In the genomic region with DNA sequence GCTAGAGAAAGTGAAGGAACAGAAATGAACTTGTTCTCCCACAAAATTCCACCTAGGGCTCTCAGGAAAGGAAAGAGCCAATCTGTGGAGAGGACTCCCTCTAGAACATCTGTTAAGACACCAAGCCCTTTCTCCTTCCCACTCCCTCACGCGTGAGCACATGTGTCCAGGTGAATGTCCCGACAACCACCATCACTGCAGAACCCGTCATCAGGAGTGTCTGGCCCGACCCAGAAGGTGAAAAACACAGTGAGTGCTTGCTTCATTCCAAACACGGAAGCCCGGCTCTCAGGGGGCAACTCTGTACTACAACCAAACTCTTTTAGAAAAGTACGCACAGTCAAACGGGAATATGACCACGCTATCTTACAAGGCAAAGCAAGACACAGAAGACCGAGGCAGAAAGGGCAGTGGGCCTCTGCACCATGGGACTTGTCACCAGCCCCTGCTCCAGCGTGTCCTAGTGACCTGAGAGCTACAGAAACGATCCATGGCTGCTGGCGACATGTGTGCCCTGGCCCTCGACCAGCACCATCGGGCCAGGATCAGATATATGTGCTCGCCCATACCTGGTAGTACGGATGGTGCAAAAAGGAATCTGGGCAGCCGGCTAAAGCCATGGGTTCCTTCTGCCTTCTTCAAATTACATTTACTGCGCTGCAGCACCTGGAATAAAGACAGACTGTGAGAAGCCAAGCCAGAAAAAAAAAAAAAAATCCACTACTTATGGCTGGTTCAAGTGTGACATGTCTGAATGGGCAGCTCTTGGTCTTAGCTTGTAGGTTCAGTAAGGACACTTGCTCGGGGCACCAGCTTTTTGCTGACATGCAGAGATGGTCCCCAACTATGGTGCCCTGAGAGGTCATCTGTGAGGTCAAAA, we compare ENCODE assay signal across 17 cellular contexts.
"Had no signal": no experiment of that assay in that cellular context is flagged by ENCODE, and none has a peak within 500 bp of the region (broad histone marks: within the 10 kb centered on the region; RNA-seq: fewer than 3 reads in every experiment).

No MANE protein-coding gene starts in this region.

- H3K9me3 Mint-ChIP-seq: activated naive CD8-positive, alpha-beta T cell treated with anti-CD3 and anti-CD28 coated beads for 36 hours; activated T-helper 1 cell treated with anti-CD3 and anti-CD28 coated beads, Interleukin-12 subunit alpha, Interleukin-12 subunit beta, Interleukin-2, Interleukin-4 antibody, amounts not matched to agents 30 ng/mL and 10 ng/mL and 1 ng/mL, durations not matched to agents 14 hours and 24 hours and 36 hours had no signal

- H3K27me3 Mint-ChIP-seq: activated naive CD8-positive, alpha-beta T cell treated with anti-CD3 and anti-CD28 coated beads for 36 hours had no signal

- H3K9me3 ChIP-seq: ovary, testis, upper lobe of left lung had no signal

- H3K36me3 Mint-ChIP-seq: activated naive CD8-positive, alpha-beta T cell treated with anti-CD3 and anti-CD28 coated beads for 36 hours had no signal

- H3K27ac Mint-ChIP-seq: activated T-helper 1 cell treated with anti-CD3 and anti-CD28 coated beads, Interleukin-12 subunit alpha, Interleukin-12 subunit beta, Interleukin-2, Interleukin-4 antibody, amounts not matched to agents 30 ng/mL and 10 ng/mL and 1 ng/mL, durations not matched to agents 14 hours and 24 hours and 36 hours had no signal

- H3K27me3 ChIP-seq: foreskin keratinocyte, ovary, testis, upper lobe of left lung had no signal

- H3K4me3 ChIP-seq: ovary, testis, upper lobe of left lung had no signal

- H3K36me3 ChIP-seq: ovary, upper lobe of left lung, WERI-Rb-1 had no signal

- H3K4me1 ChIP-seq: foreskin keratinocyte, testis had no signal

- H3K4me3 Mint-ChIP-seq: activated naive CD8-positive, alpha-beta T cell treated with anti-CD3 and anti-CD28 coated beads for 36 hours; activated T-helper 1 cell treated with anti-CD3 and anti-CD28 coated beads, Interleukin-12 subunit alpha, Interleukin-12 subunit beta, Interleukin-2, Interleukin-4 antibody, amounts not matched to agents 30 ng/mL and 10 ng/mL and 1 ng/mL, durations not matched to agents 14 hours and 24 hours and 36 hours had no signal

- H3K27ac ChIP-seq: foreskin keratinocyte, ovary, testis, WERI-Rb-1 had no signal

- ATAC-seq: foreskin keratinocyte, left colon had no signal

- DNase-seq: activated CD4-positive, alpha-beta T cell treated with anti-CD3 and anti-CD28 coated beads, Interleukin-2, amount 50 U/mL, for 4 hours; activated naive CD8-positive, alpha-beta T cell treated with anti-CD3 and anti-CD28 coated beads for 36 hours; activated T-cell treated with anti-CD3 and anti-CD28 coated beads for 4 hours; amniotic stem cell; caudate nucleus; foreskin keratinocyte; hypothalamus; islet precursor cell; left colon; ovary; stimulated activated CD4-positive, alpha-beta T cell treated with anti-CD3 and anti-CD28 coated beads, Interleukin-15, amount 100 ng/mL, for 24 hours; stimulated activated CD4-positive, alpha-beta T cell treated with anti-CD3 and anti-CD28 coated beads, Interleukin-2, amount 100 ng/mL, for 48 hours; T-helper 2 cell; testis; upper lobe of left lung; WERI-Rb-1 had no signal
